In the genomic region with DNA sequence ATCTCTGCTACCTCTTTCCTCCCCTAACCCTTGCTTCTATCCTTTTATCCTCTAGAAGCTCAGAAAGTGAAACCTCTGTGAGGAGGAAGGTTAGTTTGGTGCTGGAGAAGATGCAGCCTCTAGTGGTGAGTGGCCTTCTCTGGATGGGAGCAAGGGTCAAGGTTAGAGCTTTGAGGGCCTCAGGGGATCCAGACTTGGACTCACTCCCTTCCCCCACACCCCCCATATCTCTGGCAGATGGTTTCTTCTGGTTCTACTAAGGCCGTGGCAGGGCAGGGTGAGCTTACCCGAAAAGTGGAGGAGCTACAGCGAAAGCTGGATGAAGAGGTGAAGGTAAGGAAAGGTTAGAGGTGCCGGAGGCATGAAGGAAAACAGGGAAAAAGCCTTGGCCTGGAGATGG, we compare ENCODE assay signal across 22 cellular contexts. TPM values are rescaled to one million over a fixed set of nuclear protein-coding genes. Genes with fewer than 3 reads are reported as not detected.
A peak's percentile ranks its signal among the peaks of the same experiment; 100 is the strongest.
DNase-seq lines count a peak whose midpoint lies in the region; ATAC-seq and TF ChIP-seq lines count a peak whose summit lies in the region.
"Had no signal": no experiment of that assay in that cellular context is flagged by ENCODE, and none has a peak within 500 bp of the region (broad histone marks: within the 10 kb centered on the region; RNA-seq: fewer than 3 reads in every experiment).

No MANE protein-coding gene starts in this region.

- no peaks in the 10 kb centered on the region for H3F3A ChIP-seq in OCI-LY1 (ENCODE audit: insufficient read depth, low read length)

- DNase-seq in left lung (no peak), type B pancreatic cell (ENCODE audit: extremely low spot score, unreplicated experiment) (no peak), GF-D8 (lab: John Stamatoyannopoulos, UW) (no peak), DMS53 treated with DMSO at 0.1 percent for 48 hours (lab: John Stamatoyannopoulos, UW; ENCODE audit: unreplicated experiment) (no peak)
- DNase-seq: activated CD4-positive, alpha-beta T cell treated with anti-CD3 and anti-CD28 coated beads, Interleukin-2, amount 10 ng/mL, durations not matched to agents 24 days and 14 days; activated T-cell treated with anti-CD3 and anti-CD28 coated beads, Interleukin-2, amount 50 U/mL, for 1 hour; KBM-7; kidney; NCI-H1417; NCI-H2171 treated with DMSO at 0.1 percent for 48 hours; NK-92 treated with Interleukin-12 subunit alpha and Interleukin-12 subunit beta, amount 100 ng/mL, for 24 hours; SHP77 treated with DMSO at 0.1 percent for 48 hours; stimulated activated CD4-positive, alpha-beta T cell treated with anti-CD3 and anti-CD28 coated beads, Interleukin-4, amount 100 ng/mL, for 24 hours; stimulated activated CD8-positive, alpha-beta memory T cell treated with anti-CD3 and anti-CD28 coated beads, Interleukin-4, amount 100 ng/mL, for 48 hours; T1000 had no signal

- no peaks in the 10 kb centered on the region for H3K79me2 ChIP-seq in OCI-LY1 (ENCODE audit: insufficient read depth, low read length)

- no peaks in the 10 kb centered on the region for H3K9me2 ChIP-seq in OCI-LY1 (ENCODE audit: low read depth, low read length)

- intact Hi-C loops in left lung (cut with DNase I) = no loop called here

- no peak overlapping the region for H3K4me3 Mint-ChIP-seq in type B pancreatic cell
- H3K4me3 Mint-ChIP-seq: activated CD4-positive, alpha-beta T cell treated with anti-CD3 and anti-CD28 coated beads, Interleukin-2, amount 10 ng/mL, durations not matched to agents 24 days and 14 days had no signal

- no peaks in the 10 kb centered on the region for H4K20me1 ChIP-seq in OCI-LY1 (ENCODE audit: insufficient read depth, low read length)
- H4K20me1 ChIP-seq: BLaER1 treated with 17β-estradiol and CSF1 and Interleukin-3, amounts not matched to agents 10 nM and 100 nM had no signal

- H3K4me3 ChIP-seq in OCI-LY1 (ENCODE audit: low read depth, low read length, poor library complexity, severe bottlenecking) = no peak overlapping the region
- no peak overlapping the region for H3K4me3 ChIP-seq in left lung
- H3K4me3 ChIP-seq: BLaER1 treated with 17β-estradiol and CSF1 and Interleukin-3, amounts not matched to agents 10 nM and 100 nM; suprapubic skin had no signal

- peaks cover 14% of the 10 kb centered on the region for H3K4me1 Mint-ChIP-seq in type B pancreatic cell (ENCODE audit: unreplicated experiment)

- H3K9ac ChIP-seq in OCI-LY1 (ENCODE audit: low read length) = no peak overlapping the region
- H3K9ac ChIP-seq: BLaER1 treated with 17β-estradiol and CSF1 and Interleukin-3, amounts not matched to agents 10 nM and 100 nM had no signal

- H3K27me3 ChIP-seq in OCI-LY1 (ENCODE audit: insufficient read depth, low read length) (no peaks in the 10 kb centered on the region), left lung (no peaks in the 10 kb centered on the region)
- H3K27me3 ChIP-seq: suprapubic skin had no signal

- ATAC-seq in left lung = peak; percentile 13
- ATAC-seq in GM18498 (IDR thresholded peaks at IDR 0.05; ENCODE audit: unreplicated experiment) = no peak
- ATAC-seq: activated naive CD4-positive, alpha-beta T cell treated with anti-CD3 and anti-CD28 coated beads, Interleukin-2, amount 50 U/mL, for 72 hours had no signal

- H3K4me1 ChIP-seq in OCI-LY1 (ENCODE audit: insufficient read depth, low read length, severe bottlenecking) = no peaks in the 10 kb centered on the region
- H3K4me1 ChIP-seq in left lung = peaks cover 0 to 3% of the 10 kb centered on the region in 2 donors
- H3K4me1 ChIP-seq: suprapubic skin had no signal

- H3K9me3 ChIP-seq in OCI-LY1 (ENCODE audit: low read length) = no peaks in the 10 kb centered on the region
- H3K9me3 ChIP-seq in left lung = no peaks in the 10 kb centered on the region
- H3K9me3 ChIP-seq: BLaER1 treated with 17β-estradiol and CSF1 and Interleukin-3, amounts not matched to agents 10 nM and 100 nM; suprapubic skin had no signal

- H3K4me2 ChIP-seq in OCI-LY1 (ENCODE audit: low read length) = no peak overlapping the region
- H3K4me2 ChIP-seq: BLaER1 treated with 17β-estradiol and CSF1 and Interleukin-3, amounts not matched to agents 10 nM and 100 nM had no signal

- TF ChIP-seq CTCF in GM12874 (IDR thresholded peaks at IDR 0.05; ENCODE audit: insufficient read depth, low read depth, low read length) (0 out of 2 replicates have a peak, but pooled peaks have one; percentile 15), OCI-LY1 (IDR thresholded peaks at IDR 0.05; ENCODE audit: low read length) (peak; percentile 16; the same call in 1 of the 2 replicates), left lung (IDR thresholded peaks at IDR 0.05) (no peak), type B pancreatic cell (conservative IDR thresholded peaks at IDR 0.05) (no peak)

- H3K36me3 ChIP-seq in OCI-LY1 (ENCODE audit: insufficient read depth, low read length) (no peaks in the 10 kb centered on the region), left lung (peaks cover 0 to 17% of the 10 kb centered on the region in 2 donors)

- peaks cover 8% of the 10 kb centered on the region for H3K36me3 Mint-ChIP-seq in type B pancreatic cell
- H3K36me3 Mint-ChIP-seq: activated naive CD4-positive, alpha-beta T cell treated with anti-CD3 and anti-CD28 coated beads, Interleukin-2, amount 50 U/mL, for 72 hours had no signal

- no peak overlapping the region for H2AFZ ChIP-seq in OCI-LY1 (ENCODE audit: low read length)

- H3K27ac ChIP-seq in OCI-LY1 (ENCODE audit: low read depth, low read length, poor library complexity, severe bottlenecking) (no peak overlapping the region), left lung (peak overlapping the region in 1 of 2 donors; percentile 46)
- H3K27ac ChIP-seq: BLaER1 treated with 17β-estradiol and CSF1 and Interleukin-3, amounts not matched to agents 10 nM and 100 nM; HL-60; suprapubic skin had no signal

- H3K27ac Mint-ChIP-seq in type B pancreatic cell = peak overlapping the region; percentile 24
- H3K27ac Mint-ChIP-seq: activated CD4-positive, alpha-beta T cell treated with anti-CD3 and anti-CD28 coated beads, Interleukin-2, amount 10 ng/mL, durations not matched to agents 24 days and 14 days; activated naive CD4-positive, alpha-beta T cell treated with anti-CD3 and anti-CD28 coated beads, Interleukin-2, amount 50 U/mL, for 72 hours had no signal

- no peaks in the 10 kb centered on the region for H3K27me3 Mint-ChIP-seq in type B pancreatic cell

- no peaks in the 10 kb centered on the region for H3K9me3 Mint-ChIP-seq in type B pancreatic cell
- H3K9me3 Mint-ChIP-seq: activated CD4-positive, alpha-beta T cell treated with anti-CD3 and anti-CD28 coated beads, Interleukin-2, amount 10 ng/mL, durations not matched to agents 24 days and 14 days; activated naive CD4-positive, alpha-beta T cell treated with anti-CD3 and anti-CD28 coated beads, Interleukin-2, amount 50 U/mL, for 72 hours had no signal

RNA-seq across cellular contexts. Expression of gene CGN, which starts 9.2 kb away (rescaled TPM):
- total RNA-seq in left lung = 10 to 100 TPM; 55.0 to 83.0 TPM
- 29.0 and 52.8 TPM in 2 replicates for total RNA-seq in type B pancreatic cell (ENCODE audit: low replicate concordance)

RNA-seq across cellular contexts. Expression of gene TUFT1, which starts 19.8 kb away (rescaled TPM):
- total RNA-seq in left lung (10 to 100 TPM; 10.3 to 16.8 TPM), type B pancreatic cell (ENCODE audit: low replicate concordance) (15.5 and 34.7 TPM in 2 replicates)

Comparison
In these comparisons a context has a peak if more than half of its experiments do, and no peak if none do; other contexts are left out.
1. CTCF ChIP-seq: peak in GM12874 (single experiment) and OCI-LY1 (single experiment); none in left lung (0 of 2) and type B pancreatic cell (single experiment).